8 cellular contexts compared by ENCODE assay signal in the genomic region with DNA sequence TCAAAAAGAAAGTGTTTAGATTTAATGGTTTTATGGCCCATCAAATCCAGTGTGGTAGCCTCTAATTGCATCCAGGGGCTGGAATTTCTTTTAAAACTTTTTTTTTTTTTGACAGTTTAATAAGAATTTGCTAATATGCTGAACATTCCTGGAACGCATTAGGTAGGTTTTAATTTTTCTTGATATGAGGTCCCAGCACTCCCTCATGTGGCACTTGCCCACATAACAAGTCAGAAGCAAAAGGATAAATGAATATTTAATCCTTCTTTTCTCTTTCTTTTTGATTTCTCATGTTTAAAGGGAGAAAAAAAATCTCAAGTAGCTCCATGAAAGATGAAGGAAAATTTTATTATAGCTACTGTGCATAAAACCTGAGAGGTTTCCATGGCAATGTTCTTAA. TPM values are rescaled to one million over a fixed set of nuclear protein-coding genes. Genes with fewer than 3 reads are reported as not detected.
A peak's percentile ranks its signal among the peaks of the same experiment; 100 is the strongest.
DNase-seq lines count a peak whose midpoint lies in the region; ATAC-seq and TF ChIP-seq lines count a peak whose summit lies in the region.

No MANE protein-coding gene starts in this region.

- DNase-seq in GM06990 (ENCODE audit: extremely low read depth, insufficient read length) (no peak), RWPE2 (ENCODE audit: low spot score) (no peak), foreskin fibroblast (peak; percentile 42 to 79), NCI-H774 (lab: John Stamatoyannopoulos, UW) (no peak), COR-L47 (lab: John Stamatoyannopoulos, UW) (no peak), trophoblast cell (no peak)

- H2BK12ac ChIP-seq in trophoblast cell (ENCODE audit: low read length) = no peak overlapping the region

- no peak overlapping the region for H3K18ac ChIP-seq in trophoblast cell (ENCODE audit: low read length)

- no peak overlapping the region for H3K23ac ChIP-seq in trophoblast cell (ENCODE audit: low read length)

- WGBS in trophoblast cell (ENCODE audit: extremely low coverage, insufficient coverage, insufficient read length) = no CpG with 5 or more reads among the region's 1 CpG

- H3K9me3 ChIP-seq in RWPE2 (ENCODE audit: severe bottlenecking) (no peaks in the 10 kb centered on the region), trophoblast cell (ENCODE audit: insufficient read depth, low read depth, low read length) (peaks cover 2% of the 10 kb centered on the region)

- no peak overlapping the region for H3K9ac ChIP-seq in trophoblast cell (ENCODE audit: low read length)

- H3K4me3 ChIP-seq in GM06990 (replicated peaks; ENCODE audit: low read depth, low read length) = no peak overlapping the region
- no peak overlapping the region for H3K4me3 ChIP-seq in RWPE2 (ENCODE audit: severe bottlenecking)
- H3K4me3 ChIP-seq in foreskin fibroblast (ENCODE audit: low read depth in 1 of 2, low read length in 2 of 2) = no peak overlapping the region
- no peak overlapping the region for H3K4me3 ChIP-seq in trophoblast cell (ENCODE audit: low read depth, low read length)

- peaks cover 7% of the 10 kb centered on the region for H3K4me1 ChIP-seq in RWPE2 (ENCODE audit: insufficient read depth, poor library complexity, severe bottlenecking)
- H3K4me1 ChIP-seq in trophoblast cell (ENCODE audit: control insufficient read depth in 1 of 2, insufficient read depth in 2 of 2, low read length in 2 of 2) = no peaks in the 10 kb centered on the region

- no peak overlapping the region for H4K91ac ChIP-seq in trophoblast cell (ENCODE audit: low read depth, low read length)

- H3K79me1 ChIP-seq in trophoblast cell (ENCODE audit: low read length) = no peaks in the 10 kb centered on the region

- no peak overlapping the region for H2BK5ac ChIP-seq in trophoblast cell (ENCODE audit: low read depth, low read length, poor library complexity)

- no peaks in the 10 kb centered on the region for H3K27me3 ChIP-seq in GM06990 (replicated peaks; ENCODE audit: control insufficient read depth, insufficient read depth, low read length)
- no peaks in the 10 kb centered on the region for H3K27me3 ChIP-seq in RWPE2 (ENCODE audit: insufficient read depth, poor library complexity, severe bottlenecking)
- H3K27me3 ChIP-seq in trophoblast cell (ENCODE audit: insufficient read depth, low read length) = no peaks in the 10 kb centered on the region

- TF ChIP-seq CTCF in 22Rv1 (IDR thresholded peaks at IDR 0.05) = peak; percentile 73
- TF ChIP-seq CTCF in GM06990 (IDR thresholded peaks at IDR 0.05; ENCODE audit: insufficient read depth, low read length, poor library complexity, severe bottlenecking) = peak; percentile 35
- TF ChIP-seq CTCF in RWPE2 (IDR thresholded peaks at IDR 0.05; ENCODE audit: poor library complexity, severe bottlenecking) = peak; percentile 94
- peak; percentile 58 for TF ChIP-seq CTCF in foreskin fibroblast (IDR thresholded peaks at IDR 0.05; ENCODE audit: low read depth, low read length)

- H4K12ac ChIP-seq in trophoblast cell (ENCODE audit: low read depth, low read length) = no peak overlapping the region

- H2AK5ac ChIP-seq in trophoblast cell (ENCODE audit: low read length) = no peak overlapping the region

- H4K8ac ChIP-seq in trophoblast cell (ENCODE audit: low read depth, low read length) = no peak overlapping the region

- H3K27ac ChIP-seq in 22Rv1 (no peak overlapping the region), RWPE2 (ENCODE audit: poor library complexity, severe bottlenecking) (no peak overlapping the region), trophoblast cell (ENCODE audit: low read depth, low read length) (no peak overlapping the region)

- no peak overlapping the region for H3K4me2 ChIP-seq in trophoblast cell (ENCODE audit: low read length)

- H2AFZ ChIP-seq in trophoblast cell (ENCODE audit: insufficient read depth, low read length, poor library complexity) = no peak overlapping the region

- no peak overlapping the region for H3K4ac ChIP-seq in trophoblast cell (ENCODE audit: low read depth, low read length)

- H3K79me2 ChIP-seq in trophoblast cell (ENCODE audit: control insufficient read depth, insufficient read depth, low read length, poor library complexity) = no peaks in the 10 kb centered on the region

- H3K36me3 ChIP-seq in GM06990 (ENCODE audit: control insufficient read depth, insufficient read depth, low read length) = no peaks in the 10 kb centered on the region
- no peaks in the 10 kb centered on the region for H3K36me3 ChIP-seq in RWPE2 (ENCODE audit: low read depth)
- H3K36me3 ChIP-seq in trophoblast cell (ENCODE audit: control insufficient read depth in 1 of 2, insufficient read depth in 2 of 2, low read length in 2 of 2) = no peaks in the 10 kb centered on the region

- H3K14ac ChIP-seq in trophoblast cell (ENCODE audit: low read length) = no peak overlapping the region

- H2BK120ac ChIP-seq in trophoblast cell (ENCODE audit: insufficient read depth, low read length, poor library complexity) = no peak overlapping the region

- ATAC-seq in RWPE2 (ENCODE audit: low read depth) = no peak
- no peak for ATAC-seq in GM19324 (IDR thresholded peaks at IDR 0.05; ENCODE audit: low FRiP score, unreplicated experiment)

RNA-seq across cellular contexts. Expression of gene HAO1, which starts 13.5 kb away (rescaled TPM):
- not detected in 2 replicates for polyA plus RNA-seq in trophoblast cell (2013)

Comparison
In these comparisons a context has a peak if more than half of its experiments do, and no peak if none do; other contexts are left out.
1. CTCF ChIP-seq: peak in every context shown above with its lines; median percentile 94 in RWPE2; 73 in 22Rv1; 58 in foreskin fibroblast; 35 in GM06990.
2. DNase-seq: peak in foreskin fibroblast (2 of 2); none in GM06990 (single experiment), RWPE2 (single experiment), NCI-H774 (single experiment), COR-L47 (single experiment) and trophoblast cell (0 of 2).